ENCODE assay signal across 25 cellular contexts in genomic region chr17:79469646-79470045, GRCh38.
DNase-seq lines count a peak whose midpoint lies in the region; ATAC-seq, FAIRE-seq and TF ChIP-seq lines count a peak whose summit lies in the region.
"Had no signal": no experiment of that assay in that cellular context is flagged by ENCODE, and none has a peak within 500 bp of the region (broad histone marks: within the 10 kb centered on the region; RNA-seq: fewer than 3 reads in every experiment).

No MANE protein-coding gene starts in this region.

- H3K4me3 ChIP-seq in K562 (no peak overlapping the region), H1 (ENCODE audit: extremely low read depth in 1 of 4, insufficient read depth in 2 of 4, low read depth in 3 of 4, low read length in 4 of 4) (no peak overlapping the region), BE2C (ENCODE audit: low read depth, low read length) (no peak overlapping the region)
- H3K4me3 ChIP-seq: BLaER1, GM12878 had no signal

- peaks cover 7 to 25% of the 10 kb centered on the region in 2 experiments; a peak in 3 of 5 replicates for H3K4me1 ChIP-seq in K562 (replicated peaks in 1 of 2; ENCODE audit: control insufficient read depth in 2 of 2, insufficient read depth in 2 of 2, low read length in 2 of 2)
- peaks cover 0 to 3% (median under 1%) of the 10 kb centered on the region in 4 experiments; a peak in 1 of 7 replicates for H3K4me1 ChIP-seq in H1 (replicated peaks in 1 of 4; ENCODE audit: control insufficient read depth in 3 of 4, insufficient read depth in 4 of 4, low read length in 3 of 4)
- no peaks in the 10 kb centered on the region for H3K4me1 ChIP-seq in BE2C

- POLR2A ChIA-PET in K562 (lab: Yijun Ruan, JAX) (interaction anchor here (0.7 to 0.9 kb wide), 2 partner anchors 27 to 594 kb away, joined by 3 read pairs; no protein-coding TSS in a partner anchor), H1 (lab: Charles Lee; ENCODE audit: partially characterized antibody) (interaction anchor here (0.8 kb wide), 1 partner anchor 36 kb away, joined by 4 read pairs; no protein-coding TSS in a partner anchor)

- ATAC-seq in K562, result no peak
- no peak for ATAC-seq in GM21529 (IDR thresholded peaks at IDR 0.05; ENCODE audit: unreplicated experiment)
- ATAC-seq: GM12878 had no signal

- no peak overlapping the region for H2AK5ac ChIP-seq in H1 (ENCODE audit: low read depth, low read length)

- 0% methylated on average over 13 of the region's 13 CpGs for whole genome bisulfite sequencing in K562 (ENCODE audit: insufficient coverage, low coverage, missing lambda C conversion rate)
- 89% methylated on average over 7 of the region's 13 CpGs; no CpG with 5 or more reads in 1 of the 2 experiments for WGBS in H1 (ENCODE audit: extremely low coverage in 1 of 2, insufficient coverage in 1 of 2, insufficient read length in 1 of 2, insufficient replicate concordance in 2 of 2, low coverage in 1 of 2, low lambda C conversion rate in 2 of 2, missing lambda C conversion rate in 1 of 2), 2 experiments

- H3K23ac ChIP-seq in H1 (ENCODE audit: insufficient read length), result no peak overlapping the region

- no peak overlapping the region for H3K4me2 ChIP-seq in K562 (ENCODE audit: insufficient read depth, low read length)
- H3K4me2 ChIP-seq in H1 (ENCODE audit: insufficient read depth in 1 of 2, low read depth in 2 of 2, low read length in 2 of 2), result no peak overlapping the region

- no peak for TF ChIP-seq POLR2A in K562 (conservative IDR thresholded peaks at IDR 0.05)
- no peak for TF ChIP-seq POLR2A in H1 (IDR thresholded peaks at IDR 0.05; ENCODE audit: control extremely low read depth in 1 of 2, low read depth in 2 of 2, low read length in 2 of 2)

- H3K56ac ChIP-seq in H1 (replicated peaks; ENCODE audit: insufficient read length, low read depth, low read length), result no peak overlapping the region

- TF ChIP-seq RAD21 in K562 (CRISPR knock-in tag; conservative IDR thresholded peaks at IDR 0.05 in 1 of 2, IDR thresholded peaks at IDR 0.05 in 1 of 2), result no peak
- no peak for TF ChIP-seq RAD21 in H1 (IDR thresholded peaks at IDR 0.05 in 1 of 2, conservative IDR thresholded peaks at IDR 0.05 in 1 of 2; ENCODE audit: low read depth in 2 of 2, low read length in 2 of 2)

- H2BK15ac ChIP-seq in H1 (ENCODE audit: low read length), result no peak overlapping the region

- H3K36me3 ChIP-seq in K562 (ENCODE audit: control insufficient read depth, insufficient read depth, low read length), result no peaks in the 10 kb centered on the region
- H3K36me3 ChIP-seq in H1 (ENCODE audit: control insufficient read depth in 2 of 4, insufficient read depth in 4 of 4, low read length in 3 of 4), result no peaks in the 10 kb centered on the region
- H3K36me3 ChIP-seq in BE2C, result no peaks in the 10 kb centered on the region
- H3K36me3 ChIP-seq: BLaER1 had no signal

- H4K91ac ChIP-seq in H1 (replicated peaks; ENCODE audit: insufficient read length, low read length), result no peak overlapping the region

- no peak for FAIRE-seq in K562 (lab: Jason Lieb, UNC)
- no peak for FAIRE-seq in H1 (lab: Jason Lieb, UNC)
- FAIRE-seq: A204.1, GM12878, GM12892, GM18507 had no signal

- H3K23me2 ChIP-seq in H1 (ENCODE audit: low read depth, low read length), result peaks cover 5% of the 10 kb centered on the region; the same call in 1 of the 2 replicates

- in situ Hi-C loops in K562 (cut with MboI), result no loop called here

- H4K20me1 ChIP-seq in K562 (replicated peaks; ENCODE audit: control insufficient read depth, insufficient read depth, low read length) (peaks cover 6% of the 10 kb centered on the region; the same call in 1 of the 2 replicates), H1 (replicated peaks in 1 of 2; ENCODE audit: control insufficient read depth in 1 of 2, insufficient read depth in 2 of 2, low read length in 2 of 2) (no peaks in the 10 kb centered on the region)
- H4K20me1 ChIP-seq: BLaER1 had no signal

- no peak overlapping the region for H2BK20ac ChIP-seq in H1 (ENCODE audit: low read length)

- H3K9me3 ChIP-seq in K562 (replicated peaks; ENCODE audit: control insufficient read depth, insufficient read depth, low read depth, low read length), result no peaks in the 10 kb centered on the region
- H3K9me3 ChIP-seq in H1 (ENCODE audit: insufficient read depth in 2 of 2, low read depth in 1 of 2, low read length in 1 of 2), result no peaks in the 10 kb centered on the region
- no peaks in the 10 kb centered on the region for H3K9me3 ChIP-seq in BE2C
- H3K9me3 ChIP-seq: BLaER1 had no signal

- no peak overlapping the region for H4K8ac ChIP-seq in H1 (ENCODE audit: extremely low read depth, insufficient read depth, low read length)

- H3K18ac ChIP-seq in H1 (ENCODE audit: extremely low read depth, low read length), result no peak overlapping the region

- no peaks in the 10 kb centered on the region for H3K9me1 ChIP-seq in K562 (ENCODE audit: control insufficient read depth, insufficient read depth, low read length)

- 0 out of 2 replicates have a peak overlapping the region, but pooled peaks have one; percentile 52 for H2BK5ac ChIP-seq in H1 (ENCODE audit: low read depth, low read length)

- no peak overlapping the region for H3K4ac ChIP-seq in H1 (replicated peaks; ENCODE audit: insufficient read length, low read depth, low read length)

- TF ChIP-seq EP300 in K562 (IDR thresholded peaks at IDR 0.05; ENCODE audit: low read length) (no peak), H1 (IDR thresholded peaks at IDR 0.05; ENCODE audit: borderline replicate concordance in 1 of 2, low read depth in 2 of 2, low read length in 2 of 2) (no peak)

- no TSS peak for BruUV-seq in K562 (replicated peaks; lab: Mats Ljungman, UMichigan)

- no peak overlapping the region for H3K27ac ChIP-seq in K562 (ENCODE audit: extremely low read depth, low read depth, low read length)
- H3K27ac ChIP-seq in H1 (ENCODE audit: low read depth, low read length), result no peak overlapping the region
- H3K27ac ChIP-seq in temporal lobe (ENCODE audit: low read depth, low read length), result peak overlapping the region; percentile 36
- H3K27ac ChIP-seq: BLaER1 had no signal

- DNase-seq in K562 (ENCODE audit: extremely low read depth in 1 of 4, low spot score in 3 of 4) (no peak), H1 (ENCODE audit: low read depth in 1 of 2, low spot score in 2 of 2) (no peak), BE2C (no peak)
- DNase-seq: 8988T; ACHN; AML-193; C1 segment of cervical spinal cord; CD4-positive, alpha-beta memory T cell; CD4-positive, CD25-positive, alpha-beta regulatory T cell; CD8-positive, alpha-beta memory T cell; COR-L47; DMS 273 treated with DMSO at 0.1 percent for 48 hours; DMS153; DMS53; DMS79; DND-41; EL; GDM1 had no signal

- H2BK120ac ChIP-seq in H1 (replicated peaks; ENCODE audit: low read depth, low read length), result no peak overlapping the region

- CTCF ChIA-PET in K562 (lab: Yijun Ruan, JAX; ENCODE audit: low intra/inter-chr PET ratio), result no interaction called here
- CTCF ChIA-PET in H1 (lab: Charles Lee; ENCODE audit: partially characterized antibody), result interaction anchor here (0.6 to 1.3 kb wide), 3 partner anchors 21 to 69 kb away, joined by 3 to 4 read pairs (median 3); no protein-coding TSS in a partner anchor

- no peak overlapping the region for H3K14ac ChIP-seq in H1 (ENCODE audit: insufficient read length)

- intact Hi-C loops in K562 (cut with micrococcal nuclease), result no loop called here

- no peak overlapping the region for H2BK12ac ChIP-seq in H1 (ENCODE audit: low read depth, low read length)

- H4K5ac ChIP-seq in H1 (ENCODE audit: insufficient read length, low read depth, low read length), result no peak overlapping the region

- H3K27me3 ChIP-seq in K562 (ENCODE audit: control insufficient read depth in 2 of 2, insufficient read depth in 2 of 2, low read length in 2 of 2) (peaks cover 10 to 45% of the 10 kb centered on the region in 2 experiments; a peak in 3 of 5 replicates), H1 (replicated peaks in 1 of 4; ENCODE audit: control insufficient read depth in 3 of 4, extremely low read depth in 1 of 4, insufficient read depth in 3 of 4, low read length in 3 of 4) (no peaks in the 10 kb centered on the region), BE2C (peaks cover 57% of the 10 kb centered on the region)

- TF ChIP-seq CTCF in K562 (IDR thresholded peaks at IDR 0.05 in 2 of 3, conservative IDR thresholded peaks at IDR 0.05 in 1 of 3; ENCODE audit: insufficient read depth in 2 of 3, low read depth in 1 of 3, low read length in 3 of 3) (no peak), H1 (IDR thresholded peaks at IDR 0.05; ENCODE audit: control extremely low read depth in 1 of 3, insufficient read depth in 1 of 3, low read depth in 1 of 3, low read length in 3 of 3) (no peak), BE2C (IDR thresholded peaks at IDR 0.05; ENCODE audit: low read depth, low read length) (no peak)

- H3K79me2 ChIP-seq in K562 (ENCODE audit: control insufficient read depth, insufficient read depth, low read length) (no peaks in the 10 kb centered on the region), H1 (ENCODE audit: control insufficient read depth in 1 of 2, insufficient read depth in 2 of 2, low read length in 2 of 2) (no peaks in the 10 kb centered on the region)

- no peak overlapping the region for H2AFZ ChIP-seq in K562 (ENCODE audit: low read depth, low read length)
- H2AFZ ChIP-seq in H1 (ENCODE audit: low read length), result no peak overlapping the region

- H3K9ac ChIP-seq in K562 (ENCODE audit: insufficient read depth in 1 of 2, low read depth in 2 of 2, low read length in 2 of 2) (no peak overlapping the region), H1 (replicated peaks in 1 of 4; ENCODE audit: extremely low read depth in 1 of 4, low read depth in 3 of 4, low read length in 3 of 4) (no peak overlapping the region)
- H3K9ac ChIP-seq: BLaER1 had no signal

- H3K79me1 ChIP-seq in H1 (ENCODE audit: low read depth, low read length), result no peaks in the 10 kb centered on the region

TF ChIP-seq in K562, 482 proteins besides CTCF, POLR2A, EP300 and RAD21 (continues in another document):
- TF ChIP-seq HMG20A (CRISPR knock-in tag; conservative IDR thresholded peaks at IDR 0.05), result no peak
- TF ChIP-seq ATF4 (CRISPR knock-in tag; IDR thresholded peaks at IDR 0.05), result no peak

TF ChIP-seq in H1, 55 proteins besides CTCF, POLR2A, EP300 and RAD21 (continues in another document):
- TF ChIP-seq TCF12 (IDR thresholded peaks at IDR 0.05; ENCODE audit: low read depth, low read length) (no peak), GTF2F1 (IDR thresholded peaks at IDR 0.05; ENCODE audit: borderline replicate concordance, low read depth, low read length) (no peak), GABPA (IDR thresholded peaks at IDR 0.05; ENCODE audit: borderline replicate concordance, insufficient read depth, low read length) (no peak), BRCA1 (IDR thresholded peaks at IDR 0.05; ENCODE audit: low read depth, low read length) (no peak), ASH2L (IDR thresholded peaks at IDR 0.05; ENCODE audit: low read length) (no peak), TAF7 (optimal IDR thresholded peaks at IDR 0.05; ENCODE audit: borderline replicate concordance, low read depth, low read length) (no peak), POU5F1 (IDR thresholded peaks at IDR 0.05; ENCODE audit: low read depth, low read length) (no peak)
